10 cellular contexts compared by ENCODE assay signal in the genomic region with DNA sequence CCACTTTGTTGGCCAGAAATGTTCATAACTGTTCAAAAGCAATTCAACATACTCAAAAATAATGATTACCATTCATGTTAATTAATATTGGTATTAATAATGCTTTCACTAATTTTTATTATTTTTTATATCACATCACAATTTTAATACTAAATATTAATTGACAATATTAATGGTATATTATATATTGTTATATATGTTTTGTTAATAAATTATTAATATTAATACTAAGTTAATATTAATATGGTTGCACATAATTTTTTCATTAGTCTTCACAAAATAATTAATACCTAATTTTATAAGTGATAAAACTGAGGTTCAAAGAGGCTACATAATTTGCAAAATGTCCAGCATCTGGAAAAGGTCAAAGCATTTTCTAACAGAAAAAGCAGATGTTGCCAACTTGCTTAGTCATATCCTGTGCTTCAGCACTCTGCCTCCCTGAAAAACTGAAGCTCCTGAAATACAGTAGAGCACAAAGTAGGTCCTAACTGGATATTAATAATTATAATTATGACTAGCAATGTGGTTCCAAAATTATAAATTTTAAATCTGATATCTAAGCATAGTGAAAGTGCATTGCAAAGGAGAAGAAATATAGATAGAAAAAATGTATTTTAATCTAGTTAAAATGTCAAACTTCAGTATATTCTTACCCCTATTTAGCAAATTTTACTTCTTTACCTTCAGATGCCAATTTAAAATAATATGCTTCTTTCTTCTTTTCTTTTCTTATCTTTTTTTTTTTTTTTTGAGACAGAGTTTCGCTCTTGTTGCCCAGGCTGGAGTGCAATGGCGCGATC.
DNase-seq lines count a peak whose midpoint lies in the region; ATAC-seq, FAIRE-seq and TF ChIP-seq lines count a peak whose summit lies in the region.
"Had no signal": no experiment of that assay in that cellular context is flagged by ENCODE, and none has a peak within 500 bp of the region (broad histone marks: within the 10 kb centered on the region; RNA-seq: fewer than 3 reads in every experiment).

No MANE protein-coding gene starts in this region.

- intact Hi-C loops in K562 (cut with micrococcal nuclease), result loop anchor here (1.0 to 5.0 kb wide), 2 partner anchors 28 to 63 kb away; no protein-coding TSS in a partner anchor

- H3K4ac ChIP-seq in mesendoderm (ENCODE audit: low read depth, low read length), result no peak overlapping the region

- peak overlapping the region; percentile 61 for H2AFZ ChIP-seq in K562 (ENCODE audit: low read depth, low read length)

- no peak overlapping the region for H4K5ac ChIP-seq in mesendoderm (ENCODE audit: low read length)

- no peak overlapping the region for H3K4me3 ChIP-seq in K562
- no peak overlapping the region for H3K4me3 ChIP-seq in mesendoderm (ENCODE audit: low read length)

- WGBS in K562 (ENCODE audit: insufficient coverage, low coverage, missing lambda C conversion rate), result 100% methylated on average over 2 of the region's 3 CpGs
- WGBS in mesendoderm (ENCODE audit: extremely low coverage, insufficient coverage, low lambda C conversion rate), result no CpG with 5 or more reads among the region's 3 CpGs

- H3K4me2 ChIP-seq in K562 (ENCODE audit: insufficient read depth, low read length) (no peak overlapping the region), mesendoderm (ENCODE audit: low read length) (no peak overlapping the region)

- TF ChIP-seq CTCF in K562 (IDR thresholded peaks at IDR 0.05 in 2 of 3, conservative IDR thresholded peaks at IDR 0.05 in 1 of 3; ENCODE audit: insufficient read depth in 2 of 3, low read depth in 1 of 3, low read length in 3 of 3), result no peak

- H3K27me3 ChIP-seq in K562 (ENCODE audit: control insufficient read depth in 2 of 2, insufficient read depth in 2 of 2, low read length in 2 of 2), result no peaks in the 10 kb centered on the region
- no peaks in the 10 kb centered on the region for H3K27me3 ChIP-seq in mesendoderm (ENCODE audit: insufficient read depth, low read length, poor library complexity)
- H3K27me3 ChIP-seq: neutrophil had no signal

- H3K79me1 ChIP-seq in mesendoderm (ENCODE audit: low read length), result no peaks in the 10 kb centered on the region

- peak overlapping the region; percentile 75; the same call in 2 of the 3 replicates for H3K27ac ChIP-seq in K562 (ENCODE audit: extremely low read depth, low read depth, low read length)
- H3K27ac ChIP-seq in mesendoderm (ENCODE audit: low read depth, low read length), result no peak overlapping the region
- H3K27ac ChIP-seq: neutrophil had no signal

- TF ChIP-seq RAD21 in K562 (CRISPR knock-in tag; conservative IDR thresholded peaks at IDR 0.05 in 1 of 2, IDR thresholded peaks at IDR 0.05 in 1 of 2), result no peak; a peak in 1 of 4 replicates

- peak; percentile 80 for DNase-seq in NCI-H460 (ENCODE audit: extremely low read depth, low read depth)
- peak; percentile 21 to 84 (median 47) for DNase-seq in K562 (ENCODE audit: extremely low read depth in 1 of 4, low spot score in 3 of 4)
- DNase-seq in mesendoderm, result peak; percentile 17
- DNase-seq in activated CD4-positive, alpha-beta T cell treated with anti-CD3 and anti-CD28 coated beads, Interleukin-2, amount 50 U/mL, for 1 hour, result no peak
- DNase-seq in ecto neural progenitor cell (ENCODE audit: low spot score), result no peak
- DNase-seq in HT-29 (ENCODE audit: low spot score), result no peak
- DNase-seq: T-helper 9 cell had no signal

- H2BK15ac ChIP-seq in mesendoderm (replicated peaks; ENCODE audit: low read depth), result no peak overlapping the region

- H3K9me3 ChIP-seq in K562 (replicated peaks; ENCODE audit: control insufficient read depth, insufficient read depth, low read depth, low read length), result no peaks in the 10 kb centered on the region
- H3K9me3 ChIP-seq: neutrophil had no signal

- no peaks in the 10 kb centered on the region for H3K9me1 ChIP-seq in K562 (ENCODE audit: control insufficient read depth, insufficient read depth, low read length)

- no peaks in the 10 kb centered on the region for H3K36me3 ChIP-seq in K562 (ENCODE audit: control insufficient read depth, insufficient read depth, low read length)
- H3K36me3 ChIP-seq in mesendoderm (ENCODE audit: control insufficient read depth, insufficient read depth, low read length), result no peaks in the 10 kb centered on the region
- H3K36me3 ChIP-seq: neutrophil had no signal

- peak overlapping the region in 1 of 2 experiments; percentile 53; a peak in 2 of 4 replicates for H3K9ac ChIP-seq in K562 (ENCODE audit: insufficient read depth in 1 of 2, low read depth in 2 of 2, low read length in 2 of 2)
- no peak overlapping the region for H3K9ac ChIP-seq in mesendoderm (ENCODE audit: low read length)

- FAIRE-seq in G401.6 (lab: Jason Lieb, UNC) (peak; percentile 71), K562 (lab: Jason Lieb, UNC) (peak; percentile 72)

- CTCF ChIA-PET in K562 (lab: Yijun Ruan, JAX; ENCODE audit: low intra/inter-chr PET ratio), result interaction anchor here (0.7 kb wide), 1 partner anchor 1184 kb away, joined by 4 read pairs; no protein-coding TSS in a partner anchor

- no peak overlapping the region for H2AK5ac ChIP-seq in mesendoderm (ENCODE audit: low read length)

- no peak overlapping the region for H4K8ac ChIP-seq in mesendoderm (ENCODE audit: low read depth, low read length)

- H3K56ac ChIP-seq in mesendoderm (ENCODE audit: low read length), result no peak overlapping the region

- in situ Hi-C loops in K562 (cut with MboI), result no loop called here

- no peak overlapping the region for H3K23ac ChIP-seq in mesendoderm (ENCODE audit: low read length)

- H4K20me1 ChIP-seq in K562 (replicated peaks; ENCODE audit: control insufficient read depth, insufficient read depth, low read length), result no peaks in the 10 kb centered on the region

- no peak overlapping the region for H2BK5ac ChIP-seq in mesendoderm (ENCODE audit: low read length)

- ATAC-seq in K562, result peak; percentile 91
- ATAC-seq in GM21786 (IDR thresholded peaks at IDR 0.05; ENCODE audit: unreplicated experiment), result no peak

- TSS peak; percentile 62 for BruUV-seq in K562 (replicated peaks; lab: Mats Ljungman, UMichigan)

- peak; percentile 87 for TF ChIP-seq EP300 in K562 (IDR thresholded peaks at IDR 0.05; ENCODE audit: low read length)

- H3K79me2 ChIP-seq in K562 (ENCODE audit: control insufficient read depth, insufficient read depth, low read length) (no peaks in the 10 kb centered on the region), mesendoderm (ENCODE audit: control insufficient read depth, insufficient read depth, low read length) (no peaks in the 10 kb centered on the region)

- TF ChIP-seq POLR2A in K562 (conservative IDR thresholded peaks at IDR 0.05), result no peak

- H3K18ac ChIP-seq in mesendoderm (ENCODE audit: low read length), result no peak overlapping the region

- H3K4me1 ChIP-seq in K562 (replicated peaks in 1 of 2; ENCODE audit: control insufficient read depth in 2 of 2, insufficient read depth in 2 of 2, low read length in 2 of 2) (peaks cover 0 to 32% of the 10 kb centered on the region in 2 experiments; a peak in 4 of 5 replicates), mesendoderm (ENCODE audit: control insufficient read depth, low read depth, low read length) (no peaks in the 10 kb centered on the region)

- H2BK120ac ChIP-seq in mesendoderm (ENCODE audit: low read depth, low read length), result no peak overlapping the region

- POLR2A ChIA-PET in K562 (lab: Yijun Ruan, JAX), result interaction anchor here (0.9 to 1.1 kb wide), 2 partner anchors 9 to 20 kb away, joined by 4 to 10 read pairs; no protein-coding TSS in a partner anchor

TF ChIP-seq in K562, 482 proteins besides CTCF, POLR2A, EP300 and RAD21 (continues in another document):
- TF ChIP-seq ASH1L (IDR thresholded peaks at IDR 0.05; ENCODE audit: borderline replicate concordance, low read depth, partially characterized antibody), result peak; percentile 13
- TF ChIP-seq TAF9B (IDR thresholded peaks at IDR 0.05; ENCODE audit: partially characterized antibody), result peak; percentile 56
- TF ChIP-seq ERF (CRISPR knock-in tag; IDR thresholded peaks at IDR 0.05), result no peak
- TF ChIP-seq LARP7 (IDR thresholded peaks at IDR 0.05), result 0 out of 2 replicates have a peak, but pooled peaks have one; percentile 60
- 0 out of 4 replicates have a peak, but pooled peaks of 1 of the 2 experiments have one; percentile 29 for TF ChIP-seq TRIM24 (IDR thresholded peaks at IDR 0.05)
- TF ChIP-seq, protein P1, sequence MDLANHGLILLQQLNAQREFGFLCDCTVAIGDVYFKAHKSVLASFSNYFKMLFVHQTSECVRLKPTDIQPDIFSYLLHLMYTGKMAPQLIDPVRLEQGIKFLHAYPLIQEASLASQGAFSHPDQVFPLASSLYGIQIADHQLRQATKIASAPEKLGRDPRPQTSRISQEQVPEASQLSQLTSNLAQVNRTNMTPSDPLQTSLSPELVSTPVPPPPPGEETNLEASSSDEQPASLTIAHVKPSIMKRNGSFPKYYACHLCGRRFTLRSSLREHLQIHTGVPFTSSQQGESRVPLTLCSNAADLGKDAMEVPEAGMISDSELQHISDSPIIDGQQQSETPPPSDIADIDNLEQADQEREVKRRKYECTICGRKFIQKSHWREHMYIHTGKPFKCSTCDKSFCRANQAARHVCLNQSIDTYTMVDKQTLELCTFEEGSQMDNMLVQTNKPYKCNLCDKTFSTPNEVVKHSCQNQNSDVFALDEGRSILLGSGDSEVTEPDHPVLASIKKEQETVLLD (IDR thresholded peaks at IDR 0.05), result 0 out of 2 replicates have a peak, but pooled peaks have one; percentile 23
- peak; percentile 40; the same call in 1 of the 2 replicates for TF ChIP-seq EP400 (IDR thresholded peaks at IDR 0.05)
- no peak for TF ChIP-seq ZNF57 (CRISPR knock-in tag; IDR thresholded peaks at IDR 0.05)

Comparison
In these comparisons a context has a peak if more than half of its experiments do, and no peak if none do; other contexts are left out.
1. DNase-seq: peak in NCI-H460 (single experiment), K562 (4 of 4) and mesendoderm (single experiment); none in activated CD4-positive, alpha-beta T cell treated with anti-CD3 and anti-CD28 coated beads, Interleukin-2, amount 50 U/mL, for 1 hour (single experiment), ecto neural progenitor cell (single experiment) and HT-29 (single experiment).